21 cellular contexts compared by ENCODE assay signal in genomic region chrX:13891367-13892146, GRCh38.
A peak's percentile ranks its signal among the peaks of the same experiment; 100 is the strongest.
DNase-seq lines count a peak whose midpoint lies in the region; ATAC-seq and TF ChIP-seq lines count a peak whose summit lies in the region.
"Had no signal": no experiment of that assay in that cellular context is flagged by ENCODE, and none has a peak within 500 bp of the region (broad histone marks: within the 10 kb centered on the region; RNA-seq: fewer than 3 reads in every experiment).

No MANE protein-coding gene starts in this region.

- DNase-seq in G401 (ENCODE audit: low spot score): peak; percentile 54
- peak; percentile 71 for DNase-seq in astrocyte of the hippocampus (ENCODE audit: low read depth, low spot score)
- peak in 35 of 42 donors; percentile 22 to 84 (median 63) for DNase-seq in head of caudate nucleus
- peak; percentile 61 for DNase-seq in occipital lobe (lab: John Stamatoyannopoulos, UW)
- no peak for DNase-seq in NCI-H2171 (lab: John Stamatoyannopoulos, UW)
- no peak for DNase-seq in HAP-1 (ENCODE audit: low spot score in 2 of 2)
- DNase-seq in cerebellum (ENCODE audit: low spot score): no peak
- DNase-seq in PC-3: no peak
- DNase-seq: amniotic stem cell; CD8-positive, alpha-beta T cell; dermis blood vessel endothelial cell; HCEC 1CT; left ventricle myocardium inferior; NCI-H2029 treated with DMSO at 0.1 percent for 48 hours; NCI-H82; right lobe of liver; stimulated activated CD4-positive, alpha-beta T cell treated with anti-CD3 and anti-CD28 coated beads, Interleukin-4, amount 100 ng/mL, for 24 hours; T-helper 1 cell; upper lobe of left lung had no signal

- POLR2A ChIA-PET in PC-3 (lab: Charles Lee; ENCODE audit: unreplicated experiment): no interaction called here

- no peaks in the 10 kb centered on the region for H3K9me2 ChIP-seq in PC-3 (replicated peaks; ENCODE audit: low read length)

- intact Hi-C loops in head of caudate nucleus (cut with DNase I) (loop anchor here (10.0 kb wide), 1 partner anchor 97 kb away; no protein-coding TSS in a partner anchor), PC-3 (cut with micrococcal nuclease) (no loop called here)

- ATAC-seq in PC-3: no peak
- ATAC-seq: CD8-positive, alpha-beta T cell; natural killer cell treated with Interleukin-12 subunit alpha and Interleukin-12 subunit beta and Interleukin-15 and Interleukin-18, amount 100 ng/mL, for 72 hours; right lobe of liver had no signal

- H3K36me3 ChIP-seq in HAP-1 (replicated peaks) (no peaks in the 10 kb centered on the region), PC-3 (ENCODE audit: low read depth, low read length) (no peaks in the 10 kb centered on the region)
- H3K36me3 ChIP-seq: left ventricle myocardium inferior, right lobe of liver, upper lobe of left lung had no signal

- no peaks in the 10 kb centered on the region for H3K79me2 ChIP-seq in PC-3 (ENCODE audit: low read length)
- H3K79me2 ChIP-seq: hepatocyte had no signal

- H3K9me3 ChIP-seq in HAP-1 (no peaks in the 10 kb centered on the region), PC-3 (ENCODE audit: low read length) (no peaks in the 10 kb centered on the region)
- H3K9me3 ChIP-seq: left ventricle myocardium inferior, right lobe of liver, upper lobe of left lung had no signal

- no TSS peak for BruUV-seq in PC-3 (replicated peaks; lab: Mats Ljungman, UMichigan)

- no peak for TF ChIP-seq CTCF in PC-3 (conservative IDR thresholded peaks at IDR 0.05; ENCODE audit: low read depth, low read length)

- H3K27ac ChIP-seq in PC-3 (ENCODE audit: low read length): no peak overlapping the region
- H3K27ac ChIP-seq: hepatocyte, left ventricle myocardium inferior, right lobe of liver, upper lobe of left lung had no signal

- no peaks in the 10 kb centered on the region for H3K27me3 ChIP-seq in HAP-1 (ENCODE audit: low read depth)
- no peaks in the 10 kb centered on the region for H3K27me3 ChIP-seq in PC-3 (ENCODE audit: low read length)
- H3K27me3 ChIP-seq: hepatocyte, right lobe of liver, upper lobe of left lung had no signal

- no peaks in the 10 kb centered on the region for H4K20me1 ChIP-seq in PC-3 (ENCODE audit: low read length)

- in situ Hi-C loops in G401 (cut with HindIII; ENCODE audit: low sequenced_read_pairs): no loop called here
- in situ Hi-C loops in HAP-1 (cut with MboI; ENCODE audit: low sequenced_read_pairs): no loop called here

- no peak overlapping the region for H3K9ac ChIP-seq in PC-3 (ENCODE audit: low read length)

- H3K4me1 ChIP-seq in HAP-1 (no peaks in the 10 kb centered on the region), PC-3 (ENCODE audit: insufficient read depth, low read length) (peaks cover 5% of the 10 kb centered on the region)
- H3K4me1 ChIP-seq: left ventricle myocardium inferior, right lobe of liver, upper lobe of left lung had no signal

- CTCF ChIA-PET in PC-3 (lab: Charles Lee): interaction anchor here (0.7 kb wide), 1 partner anchor 245 kb away, joined by 3 read pairs; no protein-coding TSS in a partner anchor

- no peaks in the 10 kb centered on the region for H3F3A ChIP-seq in PC-3 (ENCODE audit: low read length, unreplicated experiment)

- H2AFZ ChIP-seq in PC-3 (ENCODE audit: low read length): no peak overlapping the region
- H2AFZ ChIP-seq: hepatocyte had no signal

- H3K4me3 ChIP-seq in HAP-1 (no peak overlapping the region), PC-3 (ENCODE audit: low read length) (no peak overlapping the region)
- H3K4me3 ChIP-seq: hepatocyte, left ventricle myocardium inferior, right lobe of liver, upper lobe of left lung had no signal

- no peak overlapping the region for H3K4me2 ChIP-seq in PC-3 (ENCODE audit: low read length)
- H3K4me2 ChIP-seq: hepatocyte had no signal

Comparison
In these comparisons a context has a peak if more than half of its experiments do, and no peak if none do; other contexts are left out.
1. DNase-seq: peak in G401 (single experiment), astrocyte of the hippocampus (single experiment), head of caudate nucleus (35 of 42) and occipital lobe (single experiment); none in NCI-H2171 (single experiment), HAP-1 (0 of 2), cerebellum (single experiment) and PC-3 (single experiment).